ENCODE assay signal across 10 cellular contexts in genomic region chr2:127695491-127696472, GRCh38. TPM values are rescaled to one million over a fixed set of nuclear protein-coding genes. Genes with fewer than 3 reads are reported as not detected.
DNase-seq lines count a peak whose midpoint lies in the region; ATAC-seq lines count a peak whose summit lies in the region.
"Had no signal": no experiment of that assay in that cellular context is flagged by ENCODE, and none has a peak within 500 bp of the region (broad histone marks: within the 10 kb centered on the region; RNA-seq: fewer than 3 reads in every experiment).

No MANE protein-coding gene starts in this region.

- H2BK5ac ChIP-seq in mesendoderm (ENCODE audit: low read length) = no peak overlapping the region

- no peak overlapping the region for H3K4me3 ChIP-seq in mesendoderm (ENCODE audit: low read length)
- H3K4me3 ChIP-seq: BLaER1 had no signal

- no peak overlapping the region for H3K4ac ChIP-seq in mesendoderm (ENCODE audit: low read depth, low read length)

- no peak overlapping the region for H3K4me3 Mint-ChIP-seq in T-cell

- no peaks in the 10 kb centered on the region for H3K36me3 ChIP-seq in mesendoderm (ENCODE audit: control insufficient read depth, insufficient read depth, low read length)

- peak overlapping the region; percentile 46 for H3K4me2 ChIP-seq in mesendoderm (ENCODE audit: low read length)
- H3K4me2 ChIP-seq: BLaER1 had no signal

- H3K27ac Mint-ChIP-seq in T-cell = no peak overlapping the region

- H3K23ac ChIP-seq in mesendoderm (ENCODE audit: low read length) = no peak overlapping the region

- H4K5ac ChIP-seq in mesendoderm (ENCODE audit: low read length) = no peak overlapping the region

- peak overlapping the region; percentile 76 for H3K56ac ChIP-seq in mesendoderm (ENCODE audit: low read length)

- H3K4me1 Mint-ChIP-seq in T-cell = peaks cover 8 to 9% (median 8%) of the 10 kb centered on the region in 3 donors

- no peaks in the 10 kb centered on the region for H3K79me1 ChIP-seq in mesendoderm (ENCODE audit: low read length)

- CTCF ChIA-PET in T-cell (lab: Charles Lee) = interaction anchor here in 1 of 2 donors (1.1 kb wide), 1 partner anchor 56 kb away, joined by 3 read pairs; no protein-coding TSS in a partner anchor

- H3K79me2 ChIP-seq in mesendoderm (ENCODE audit: control insufficient read depth, insufficient read depth, low read length) = no peaks in the 10 kb centered on the region

- no peak overlapping the region for H2BK120ac ChIP-seq in mesendoderm (ENCODE audit: low read depth, low read length)

- no peak overlapping the region for H2BK15ac ChIP-seq in mesendoderm (replicated peaks; ENCODE audit: low read depth)

- POLR2A ChIA-PET in T-cell (lab: Charles Lee) = no interaction called here

- H3K9ac ChIP-seq in mesendoderm (ENCODE audit: low read length) = peak overlapping the region; percentile 29
- H3K9ac ChIP-seq: BLaER1 had no signal

- DNase-seq in NCI-H1417 (lab: John Stamatoyannopoulos, UW) (peak in 2 of 3 experiments; percentile 10 to 12), NCI-H1417 treated with DMSO at 0.1 percent for 48 hours (lab: John Stamatoyannopoulos, UW) (no peak), T-cell (peak in 19 of 34 experiments; percentile 15 to 61 (median 43)), mesendoderm (peak; percentile 76), substantia nigra (lab: John Stamatoyannopoulos, UW) (peak in 30 of 49 donors; percentile 9 to 76 (median 50)), NCI-H524 treated with DMSO at 0.1 percent for 48 hours (lab: John Stamatoyannopoulos, UW) (no peak)
- peak; percentile 18 for DNase-seq in effector CD8-positive, alpha-beta T cell (lab: John Stamatoyannopoulos, UW)

- H3K27me3 ChIP-seq in mesendoderm (ENCODE audit: insufficient read depth, low read length, poor library complexity) = no peaks in the 10 kb centered on the region
- H3K27me3 ChIP-seq: BLaER1 had no signal

- H3K27ac ChIP-seq in mesendoderm (ENCODE audit: low read depth, low read length) = no peak overlapping the region
- no peak overlapping the region for H3K27ac ChIP-seq in substantia nigra (ENCODE audit: low read depth, low read length, poor library complexity, severe bottlenecking)
- H3K27ac ChIP-seq: BLaER1 had no signal

- ATAC-seq in T-cell (replicated peaks in 1 of 4) (peak in 3 of 4 experiments; percentile 80 to 91 (median 87)), HG03520 (IDR thresholded peaks at IDR 0.05; ENCODE audit: unreplicated experiment) (no peak)

- peaks cover 8 to 13% (median 8%) of the 10 kb centered on the region in 3 donors for H3K9me3 Mint-ChIP-seq in T-cell

- WGBS in mesendoderm (ENCODE audit: extremely low coverage, insufficient coverage, low lambda C conversion rate) = no CpG with 5 or more reads among the region's 52 CpGs

- no peaks in the 10 kb centered on the region for H3K27me3 Mint-ChIP-seq in T-cell

- no peak overlapping the region for H3K18ac ChIP-seq in mesendoderm (ENCODE audit: low read length)

- H3K4me1 ChIP-seq in mesendoderm (ENCODE audit: control insufficient read depth, low read depth, low read length) = peaks cover 2% of the 10 kb centered on the region

- H3K36me3 Mint-ChIP-seq in T-cell = peaks cover 19% of the 10 kb centered on the region

- no peak overlapping the region for H4K8ac ChIP-seq in mesendoderm (ENCODE audit: low read depth, low read length)

- no peak overlapping the region for H2AK5ac ChIP-seq in mesendoderm (ENCODE audit: low read length)

RNA-seq across cellular contexts. Expression of gene SFT2D3, which starts 5.5 kb away (rescaled TPM):
- 10 to 100 TPM in 3 of 5 donors, 1 to 10 TPM in 2; 6.1 to 13.9 (median 12.4) TPM for total RNA-seq in T-cell
- 7.2 TPM for polyA plus RNA-seq in mesendoderm (2013, experiment 1 of 2)
- 7.2 TPM for polyA plus RNA-seq in mesendoderm (2013, experiment 2 of 2)

RNA-seq across cellular contexts. Expression of gene LIMS2, which starts 20.5 kb away (rescaled TPM):
- 10 to 100 TPM in 3 of 5 donors, 1 to 10 TPM in 2; 8.4 to 14.8 (median 10.3) TPM for total RNA-seq in T-cell
- 5.0 TPM for polyA plus RNA-seq in mesendoderm (2013, experiment 1 of 2)
- 5.2 TPM for polyA plus RNA-seq in mesendoderm (2013, experiment 2 of 2)

RNA-seq across cellular contexts. Expression of gene GPR17, which starts 49.8 kb away (rescaled TPM):
- not detected for total RNA-seq in T-cell
- polyA plus RNA-seq in mesendoderm (2013, experiment 1 of 2) = 0.03 TPM
- polyA plus RNA-seq in mesendoderm (2013, experiment 2 of 2) = 0.04 TPM
- total RNA-seq: T-helper 2 cell treated with Interferon-gamma antibody and Interleukin-4, amounts not matched to agents 100 ng/mL and 5 ng/mL, for 36 hours had no signal

Comparison
In these comparisons a context has a peak if more than half of its experiments do, and no peak if none do; other contexts are left out.
1. DNase-seq: peak in NCI-H1417 (2 of 3), T-cell (19 of 34), effector CD8-positive, alpha-beta T cell (single experiment), mesendoderm (single experiment) and substantia nigra (30 of 49); none in NCI-H1417 treated with DMSO at 0.1 percent for 48 hours (single experiment) and NCI-H524 treated with DMSO at 0.1 percent for 48 hours (single experiment).